10 cellular contexts compared by ENCODE assay signal in the genomic region with DNA sequence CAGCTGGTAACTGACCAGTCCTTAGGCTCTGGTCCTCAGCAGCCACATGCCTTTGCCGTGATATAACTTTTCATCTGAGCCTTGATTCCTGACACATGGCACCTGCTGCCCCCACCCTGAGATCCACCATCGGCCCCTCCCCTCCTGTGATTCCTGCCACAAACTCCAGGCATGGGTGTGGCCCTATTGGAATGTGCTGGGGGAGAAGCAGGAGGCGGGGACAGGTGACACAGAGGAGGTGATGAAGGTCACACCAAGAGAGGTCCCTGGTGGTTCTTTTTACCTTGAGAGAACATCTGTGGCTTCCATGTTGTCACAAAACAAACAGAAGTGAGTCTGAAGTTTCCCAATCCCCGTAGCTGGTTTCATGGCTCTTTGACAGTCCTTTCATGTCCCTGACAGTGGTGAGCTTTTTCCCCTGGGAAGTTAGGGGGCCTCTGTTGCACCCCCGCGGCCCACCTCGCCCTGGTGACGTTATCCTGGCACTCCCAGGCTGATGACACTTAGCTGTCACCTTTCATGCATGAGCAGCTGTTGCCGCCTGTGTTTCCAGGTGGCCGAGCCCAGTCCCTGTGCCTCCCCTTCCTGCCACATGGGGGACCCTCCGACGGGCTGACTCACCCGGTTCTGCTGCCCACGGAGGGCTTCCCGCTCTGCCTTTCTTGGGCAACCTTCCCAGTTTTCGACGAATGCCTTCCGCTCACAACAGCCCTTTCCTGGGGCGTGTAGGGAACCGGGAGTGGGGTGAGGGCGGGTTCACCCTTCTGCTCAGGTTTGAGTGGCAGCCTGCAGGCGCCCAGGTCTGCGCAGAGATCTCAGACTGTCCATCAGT.
DNase-seq lines count a peak whose midpoint lies in the region; ATAC-seq, FAIRE-seq and TF ChIP-seq lines count a peak whose summit lies in the region.
"Had no signal": no experiment of that assay in that cellular context is flagged by ENCODE, and none has a peak within 500 bp of the region (broad histone marks: within the 10 kb centered on the region; RNA-seq: fewer than 3 reads in every experiment).

No MANE protein-coding gene starts in this region.

- no peak for DNase-seq in Right ventricle myocardium inferior (ENCODE audit: missing footprints)
- no peak for DNase-seq in right atrium auricular region (ENCODE audit: low spot score)
- peak; percentile 79 to 80 for DNase-seq in SHP77 (lab: John Stamatoyannopoulos, UW)
- DNase-seq in left ventricle myocardium inferior = no peak
- peak; percentile 79 for DNase-seq in urothelium cell line (ENCODE audit: low spot score)
- no peak for DNase-seq in spleen

- TF ChIP-seq POLR2A in spleen (IDR thresholded peaks at IDR 0.05) = no peak

- ATAC-seq in Right ventricle myocardium inferior (peak; percentile 25), HG03108 (IDR thresholded peaks at IDR 0.05; ENCODE audit: unreplicated experiment) (no peak), GM19463 (IDR thresholded peaks at IDR 0.05; ENCODE audit: unreplicated experiment) (no peak)

- H3K4me1 ChIP-seq in right atrium auricular region = no peaks in the 10 kb centered on the region
- peaks cover 8% of the 10 kb centered on the region for H3K4me1 ChIP-seq in left ventricle myocardium inferior
- H3K4me1 ChIP-seq in spleen = peaks cover 0 to 12% (median 5%) of the 10 kb centered on the region in 6 donors

- H3K27ac ChIP-seq in right atrium auricular region = no peak overlapping the region
- no peak overlapping the region for H3K27ac ChIP-seq in left ventricle myocardium inferior (replicated peaks)
- H3K27ac ChIP-seq in spleen = no peak overlapping the region
- H3K27ac ChIP-seq: SK-N-MC had no signal

- intact Hi-C loops in Right ventricle myocardium inferior (cut with DNase I) = no loop called here
- intact Hi-C loops in left ventricle myocardium inferior (cut with micrococcal nuclease) = no loop called here
- intact Hi-C loops in spleen (cut with DNase I; ENCODE audit: low total_unique reads) = no loop called here

- H3K4me3 ChIP-seq in right atrium auricular region (no peak overlapping the region), left ventricle myocardium inferior (no peak overlapping the region), spleen (no peak overlapping the region)
- H3K4me3 ChIP-seq: SK-N-MC had no signal

- WGBS in spleen, 5 donors = 19 to 29% (median 21%) methylated on average over 18 to 23 of the region's 23 CpGs

- peak; percentile 87 for FAIRE-seq in urothelium cell line (lab: Jason Lieb, UNC)
- FAIRE-seq: G401.6 had no signal

- peaks cover 0 to 21% of the 10 kb centered on the region in 2 donors for H3K9me3 ChIP-seq in right atrium auricular region
- peaks cover 28% of the 10 kb centered on the region for H3K9me3 ChIP-seq in left ventricle myocardium inferior (replicated peaks)
- peaks cover 0 to 36% (median 31%) of the 10 kb centered on the region in 8 donors for H3K9me3 ChIP-seq in spleen

- H3K36me3 ChIP-seq in right atrium auricular region (no peaks in the 10 kb centered on the region), left ventricle myocardium inferior (no peaks in the 10 kb centered on the region), spleen (no peaks in the 10 kb centered on the region)

- peaks cover 0 to 3% of the 10 kb centered on the region in 2 donors for H3K27me3 ChIP-seq in right atrium auricular region
- peaks cover 60% of the 10 kb centered on the region for H3K27me3 ChIP-seq in left ventricle myocardium inferior (ENCODE audit: low read depth)
- peaks cover 0 to 71% (median 20%) of the 10 kb centered on the region in 7 donors for H3K27me3 ChIP-seq in spleen (replicated peaks in 1 of 7)

- TF ChIP-seq CTCF in right atrium auricular region (IDR thresholded peaks at IDR 0.05) (peak in 1 of 2 donors; percentile 44), left ventricle myocardium inferior (IDR thresholded peaks at IDR 0.05; ENCODE audit: borderline replicate concordance) (peak; percentile 44), spleen (IDR thresholded peaks at IDR 0.05 in 8 of 11, conservative IDR thresholded peaks at IDR 0.05 in 3 of 11) (no peak)

Comparison
In these comparisons a context has a peak if more than half of its experiments do, and no peak if none do; other contexts are left out.
1. DNase-seq: peak in SHP77 (2 of 2) and urothelium cell line (single experiment); none in Right ventricle myocardium inferior (single experiment), right atrium auricular region (single experiment), left ventricle myocardium inferior (single experiment) and spleen (single experiment).